ENCODE assay signal across 13 cellular contexts in genomic region chr3:30586091-30586805, GRCh38.
"Had no signal": no experiment of that assay in that cellular context is flagged by ENCODE, and none has a peak within 500 bp of the region (broad histone marks: within the 10 kb centered on the region; RNA-seq: fewer than 3 reads in every experiment).

No MANE protein-coding gene starts in this region.

- ATAC-seq: activated CD4-positive, CD25-positive, alpha-beta regulatory T cell treated with anti-CD3 and anti-CD28 coated beads, Interleukin-2, amount 50 U/mL, for 24 hours; stimulated activated effector memory CD8-positive, alpha-beta T cell treated with anti-CD3 and anti-CD28 coated beads, Interleukin-12 subunit alpha, Interleukin-12 subunit beta, amount 100 ng/mL, for 72 hours had no signal

- H3K4me1 Mint-ChIP-seq: activated naive CD4-positive, alpha-beta T cell treated with anti-CD3 and anti-CD28 coated beads, Interleukin-2, amount 50 U/mL, for 24 hours; central memory CD8-positive, alpha-beta T cell; naive B cell; stimulated activated effector memory CD8-positive, alpha-beta T cell treated with anti-CD3 and anti-CD28 coated beads, Interleukin-12 subunit alpha, Interleukin-12 subunit beta, amount 100 ng/mL, for 72 hours had no signal

- H3K36me3 ChIP-seq: tibial nerve had no signal

- H3K9me3 Mint-ChIP-seq: activated naive CD4-positive, alpha-beta T cell treated with anti-CD3 and anti-CD28 coated beads, Interleukin-2, amount 50 U/mL, for 24 hours; activated T-cell treated with anti-CD3 and anti-CD28 coated beads, Interleukin-2, amount 50 U/mL, for 24 hours; central memory CD8-positive, alpha-beta T cell; stimulated activated effector memory CD8-positive, alpha-beta T cell treated with anti-CD3 and anti-CD28 coated beads, Interleukin-12 subunit alpha, Interleukin-12 subunit beta, amount 100 ng/mL, for 72 hours had no signal

- H3K4me3 ChIP-seq: hepatocyte, smooth muscle cell, tibial nerve had no signal

- H3K4me3 Mint-ChIP-seq: activated naive CD4-positive, alpha-beta T cell treated with anti-CD3 and anti-CD28 coated beads, Interleukin-2, amount 50 U/mL, for 24 hours; activated T-cell treated with anti-CD3 and anti-CD28 coated beads, Interleukin-2, amount 50 U/mL, for 24 hours; central memory CD8-positive, alpha-beta T cell; naive B cell; stimulated activated effector memory CD8-positive, alpha-beta T cell treated with anti-CD3 and anti-CD28 coated beads, Interleukin-12 subunit alpha, Interleukin-12 subunit beta, amount 100 ng/mL, for 72 hours had no signal

- H3K27ac ChIP-seq: hepatocyte, tibial nerve had no signal

- H3K27me3 ChIP-seq: hepatocyte, tibial nerve had no signal

- H2AFZ ChIP-seq: hepatocyte had no signal

- H3K79me2 ChIP-seq: hepatocyte had no signal

- H3K4me2 ChIP-seq: hepatocyte, smooth muscle cell had no signal

- H3K36me3 Mint-ChIP-seq: activated naive CD4-positive, alpha-beta T cell treated with anti-CD3 and anti-CD28 coated beads, Interleukin-2, amount 50 U/mL, for 24 hours; naive B cell; stimulated activated effector memory CD8-positive, alpha-beta T cell treated with anti-CD3 and anti-CD28 coated beads, Interleukin-12 subunit alpha, Interleukin-12 subunit beta, amount 100 ng/mL, for 72 hours had no signal

- H3K27ac Mint-ChIP-seq: activated T-cell treated with anti-CD3 and anti-CD28 coated beads, Interleukin-2, amount 50 U/mL, for 24 hours; stimulated activated effector memory CD8-positive, alpha-beta T cell treated with anti-CD3 and anti-CD28 coated beads, Interleukin-12 subunit alpha, Interleukin-12 subunit beta, amount 100 ng/mL, for 72 hours had no signal

- H3K27me3 Mint-ChIP-seq: activated naive CD4-positive, alpha-beta T cell treated with anti-CD3 and anti-CD28 coated beads, Interleukin-2, amount 50 U/mL, for 24 hours; activated T-cell treated with anti-CD3 and anti-CD28 coated beads, Interleukin-2, amount 50 U/mL, for 24 hours; central memory CD8-positive, alpha-beta T cell; naive B cell had no signal

- H3K4me1 ChIP-seq: tibial nerve had no signal

- DNase-seq: activated effector memory CD4-positive, alpha-beta T cell treated with Interleukin-2 at 50 U/mL for 16 hours; activated T-cell treated with anti-CD3 and anti-CD28 coated beads, Interleukin-2, amount 50 U/mL, for 24 hours; cortex of kidney; effector memory CD4-positive, alpha-beta T cell; midbrain; naive B cell had no signal

- H3K9me3 ChIP-seq: tibial nerve had no signal
